9 cellular contexts compared by ENCODE assay signal in the genomic region with DNA sequence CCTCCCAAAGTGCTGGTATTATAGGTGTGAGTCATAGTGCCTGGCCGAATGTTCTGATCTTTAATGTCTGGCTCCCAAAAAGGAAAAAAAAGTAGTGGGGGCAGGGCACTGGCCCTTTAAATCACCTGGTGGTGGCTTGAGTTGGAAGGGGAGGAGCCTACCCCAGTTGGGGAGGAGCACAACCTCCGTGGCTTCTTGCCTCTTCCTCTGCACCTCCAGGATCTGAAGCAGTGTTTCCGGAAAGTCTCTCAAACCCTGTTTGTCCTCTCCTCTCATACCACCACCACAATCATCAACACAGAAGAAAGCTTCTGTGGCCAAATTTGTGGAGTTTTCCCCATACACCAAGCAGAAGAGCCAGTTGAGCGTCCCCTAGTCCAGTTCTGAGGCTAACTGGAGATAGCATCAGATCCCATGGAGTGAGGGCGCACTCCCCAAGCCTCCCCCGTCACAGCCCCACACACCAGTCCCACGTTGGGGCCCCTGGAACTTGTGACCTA. TPM values are rescaled to one million over a fixed set of nuclear protein-coding genes. Genes with fewer than 3 reads are reported as not detected.
DNase-seq lines count a peak whose midpoint lies in the region; ATAC-seq, FAIRE-seq and TF ChIP-seq lines count a peak whose summit lies in the region.
"Had no signal": no experiment of that assay in that cellular context is flagged by ENCODE, and none has a peak within 500 bp of the region (broad histone marks: within the 10 kb centered on the region; RNA-seq: fewer than 3 reads in every experiment).

No MANE protein-coding gene starts in this region.

- FAIRE-seq in G401.6 (lab: Jason Lieb, UNC), result peak; percentile 82
- FAIRE-seq: GM18507 had no signal

- intact Hi-C loops in spleen (cut with DNase I; ENCODE audit: low total_unique reads), result no loop called here

- no peak for TF ChIP-seq POLR2A in spleen (IDR thresholded peaks at IDR 0.05)

- no peak for TF ChIP-seq CTCF in spleen (IDR thresholded peaks at IDR 0.05 in 8 of 11, conservative IDR thresholded peaks at IDR 0.05 in 3 of 11)

- in situ Hi-C loops in KBM-7 (cut with MboI; ENCODE audit: low pct_unique_long_range_greater_than_20kb, low sequenced_read_pairs), result no loop called here

- ATAC-seq in GM18861 (IDR thresholded peaks at IDR 0.05; ENCODE audit: unreplicated experiment), result no peak

- peak overlapping the region in 1 of 8 donors; percentile 14 for H3K4me3 ChIP-seq in spleen

- peak; percentile 93 for DNase-seq in SW480 (ENCODE audit: low spot score)
- peak; percentile 25 for DNase-seq in central memory CD4-positive, alpha-beta T cell
- no peak for DNase-seq in spleen
- no peak for DNase-seq in KBM-7
- no peak for DNase-seq in retina
- DNase-seq in DMS 273 treated with DMSO at 0.1 percent for 48 hours (lab: John Stamatoyannopoulos, UW), result no peak

- H3K36me3 ChIP-seq in spleen, result no peaks in the 10 kb centered on the region

- H3K27ac ChIP-seq in spleen, result peak overlapping the region in 5 of 8 donors; percentile 29 to 79 (median 72)

- H3K27me3 ChIP-seq in spleen (replicated peaks in 1 of 7), result no peaks in the 10 kb centered on the region

- WGBS in spleen, 5 donors, result 44 to 61% (median 49%) methylated on average over 7 of the region's 7 CpGs

- peaks cover 0 to 44% (median 25%) of the 10 kb centered on the region in 6 donors for H3K4me1 ChIP-seq in spleen

- H3K9me3 ChIP-seq in spleen, result peaks cover 0 to 4% (median 0%) of the 10 kb centered on the region in 8 donors

RNA-seq across cellular contexts. Expression of a gene that starts 24.3 kb away (rescaled TPM):
- 10 to 100 TPM; 17.0 to 30.6 (median 21.9) TPM for total RNA-seq in spleen
- polyA plus RNA-seq in spleen, result 1 to 10 TPM; 3.7 to 5.8 (median 3.8) TPM

RNA-seq across cellular contexts. Expression of a gene that starts 58.6 kb away (rescaled TPM):
- 10 to 100 TPM in 6 of 7 donors, 1 to 10 TPM in 1; 8.6 to 24.0 (median 15.7) TPM for total RNA-seq in spleen
- polyA plus RNA-seq in spleen, result 1 to 10 TPM; 2.2 to 4.9 (median 2.3) TPM

Comparison
In these comparisons a context has a peak if more than half of its experiments do, and no peak if none do; other contexts are left out.
1. DNase-seq: peak in SW480 (single experiment) and central memory CD4-positive, alpha-beta T cell (single experiment); none in spleen (single experiment), KBM-7 (single experiment), retina (single experiment) and DMS 273 treated with DMSO at 0.1 percent for 48 hours (single experiment).